8 cellular contexts compared by ENCODE assay signal in genomic region chr7:144835668-144836544, GRCh38. TPM values are rescaled to one million over a fixed set of nuclear protein-coding genes. Genes with fewer than 3 reads are reported as not detected.
DNase-seq lines count a peak whose midpoint lies in the region; ATAC-seq and TF ChIP-seq lines count a peak whose summit lies in the region.

TPK1 (minus strand) TSS chr7:144836053; CDS start chr7:144835602, 451 bp downstream.

- intact Hi-C loops in CD4-positive, alpha-beta T cell (cut with DNase I, micrococcal nuclease) = loop anchor here (1.0 to 10.0 kb wide), 4 partner anchors 17 to 101 kb away; no protein-coding TSS in a partner anchor
- intact Hi-C loops in lower lobe of right lung (cut with DNase I) = no loop called here

- H3K4me3 ChIP-seq in lower lobe of right lung = peak within 1 kb of the TSS; percentile 67

- peaks cover 21% of the 10 kb centered on the region for H3K4me1 ChIP-seq in lower lobe of right lung

- TF ChIP-seq CTCF in CD4-positive, alpha-beta T cell (IDR thresholded peaks at IDR 0.05) = no peak
- TF ChIP-seq CTCF in lower lobe of right lung (IDR thresholded peaks at IDR 0.05) = no peak

- H3K9me3 ChIP-seq in CD4-positive, alpha-beta T cell (ENCODE audit: control insufficient read depth, low read length) = no peaks in the 10 kb centered on the region
- H3K9me3 ChIP-seq in lower lobe of right lung = no peaks in the 10 kb centered on the region

- H3K27me3 Mint-ChIP-seq in CD4-positive, alpha-beta T cell = no peaks in the 10 kb centered on the region

- ATAC-seq in CD4-positive, alpha-beta T cell (ENCODE audit: poor library complexity) = peak; percentile 84
- ATAC-seq in GM19397 (IDR thresholded peaks at IDR 0.05; ENCODE audit: unreplicated experiment) (peak; percentile 91), HG03565 (IDR thresholded peaks at IDR 0.05; ENCODE audit: unreplicated experiment) (peak; percentile 88), lower lobe of right lung (peak; percentile 98 to 99)

- H3K36me3 Mint-ChIP-seq in CD4-positive, alpha-beta T cell (ENCODE audit: low read depth) = peaks cover 12% of the 10 kb centered on the region

- peaks cover 45% of the 10 kb centered on the region for H3K4me1 Mint-ChIP-seq in CD4-positive, alpha-beta T cell (ENCODE audit: low read depth)

- H3K27me3 ChIP-seq in CD4-positive, alpha-beta T cell (ENCODE audit: control insufficient read depth, insufficient read depth, low read length) = no peaks in the 10 kb centered on the region
- no peaks in the 10 kb centered on the region for H3K27me3 ChIP-seq in lower lobe of right lung (ENCODE audit: low read depth)

- peak within 1 kb of the TSS; percentile 88 for H3K27ac ChIP-seq in CD4-positive, alpha-beta T cell (ENCODE audit: low read depth, low read length)
- H3K27ac ChIP-seq in lower lobe of right lung = peak within 1 kb of the TSS; percentile 96

- H3K4me3 Mint-ChIP-seq in CD4-positive, alpha-beta T cell = peak within 1 kb of the TSS; percentile 97

- H3K36me3 ChIP-seq in lower lobe of right lung = no peaks in the 10 kb centered on the region

- peak within 1 kb of the TSS; percentile 97 for H3K27ac Mint-ChIP-seq in CD4-positive, alpha-beta T cell

- CTCF ChIA-PET in CD4-positive, alpha-beta T cell (lab: Charles Lee) = interaction anchor here (0.6 to 2.2 kb wide), 7 partner anchors 9 to 443 kb away, joined by 3 to 10 read pairs (median 4); no protein-coding TSS in a partner anchor

- peaks cover 7% of the 10 kb centered on the region for H3K9me3 Mint-ChIP-seq in CD4-positive, alpha-beta T cell

- peak; percentile 81 to 91 (median 88) for DNase-seq in CD4-positive, alpha-beta T cell
- DNase-seq in NCI-H82 treated with DMSO at 0.1 percent for 48 hours (lab: John Stamatoyannopoulos, UW; ENCODE audit: unreplicated experiment) = peak; percentile 73
- peak; percentile 72 to 84 for DNase-seq in activated CD8-positive, alpha-beta memory T cell treated with anti-CD3 and anti-CD28 coated beads for 1 hour (ENCODE audit: extremely low read depth in 1 of 2, low read depth in 1 of 2)
- DNase-seq in effector CD4-positive, alpha-beta T cell = peak; percentile 80
- DNase-seq in lower lobe of right lung = peak; percentile 97
- DNase-seq in stimulated activated CD4-positive, alpha-beta T cell treated with anti-CD3 and anti-CD28 coated beads, TNF-alpha, amount 100 ng/mL, for 1 hour (ENCODE audit: low read depth in 3 of 3, low spot score in 1 of 3) = peak; percentile 75 to 81 (median 80)

- POLR2A ChIA-PET in CD4-positive, alpha-beta T cell (lab: Charles Lee) = interaction anchor here (0.6 to 6.6 kb wide), 33 partner anchors 9 to 936 kb away, joined by 3 to 302 read pairs (median 5); no protein-coding TSS in a partner anchor

RNA-seq across cellular contexts. Expression of gene TPK1, which starts in this region (rescaled TPM):
- total RNA-seq in CD4-positive, alpha-beta T cell = 10 to 100 TPM; 17.1 to 17.8 TPM
- total RNA-seq in lower lobe of right lung = 9.0 TPM

Comparison
In these comparisons a context has a peak if more than half of its experiments do, and no peak if none do; other contexts are left out.
1. Peak in every context shown above with its lines: DNase-seq, ATAC-seq, H3K4me3 ChIP-seq and H3K27ac ChIP-seq.